Comparison of ENCODE assay signal across 9 cellular contexts in genomic region chr2:19474128-19474527, GRCh38.
DNase-seq lines count a peak whose midpoint lies in the region; ATAC-seq and TF ChIP-seq lines count a peak whose summit lies in the region.
"Had no signal": no experiment of that assay in that cellular context is flagged by ENCODE, and none has a peak within 500 bp of the region (broad histone marks: within the 10 kb centered on the region; RNA-seq: fewer than 3 reads in every experiment).

No MANE protein-coding gene starts in this region.

- ATAC-seq in GM19025 (IDR thresholded peaks at IDR 0.05; ENCODE audit: low read depth, unreplicated experiment) (peak; percentile 76), HG03064 (IDR thresholded peaks at IDR 0.05; ENCODE audit: low read depth, unreplicated experiment) (peak; percentile 98)
- peak; percentile 74 for ATAC-seq in stimulated activated memory B cell treated with anti-CD40 and anti-IgM and Interleukin-4, amounts not matched to agents 10 μg/mL and 1 μg/mL and 100 μg/mL, for 72 hours

- H3K9me3 Mint-ChIP-seq in stimulated activated memory B cell treated with anti-CD40 and anti-IgM and Interleukin-4, amounts not matched to agents 10 μg/mL and 1 μg/mL and 100 μg/mL, for 72 hours, result peaks cover 3% of the 10 kb centered on the region

- no peaks in the 10 kb centered on the region for H3K27me3 ChIP-seq in colonic mucosa
- H3K27me3 ChIP-seq: neutrophil had no signal

- peak; percentile 12 for DNase-seq in AG04449 (ENCODE audit: low read depth, low spot score)
- DNase-seq in SKM-1 (lab: John Stamatoyannopoulos, UW; ENCODE audit: unreplicated experiment), result peak; percentile 29
- DNase-seq in colonic mucosa, result peak; percentile 19
- DNase-seq in ACHN, result no peak
- DNase-seq in DMS79 (lab: John Stamatoyannopoulos, UW), result no peak

- no peaks in the 10 kb centered on the region for H3K36me3 ChIP-seq in colonic mucosa
- H3K36me3 ChIP-seq: neutrophil had no signal

- no peaks in the 10 kb centered on the region for H3K9me3 ChIP-seq in colonic mucosa
- H3K9me3 ChIP-seq: neutrophil had no signal

- H3K4me3 Mint-ChIP-seq in stimulated activated memory B cell treated with anti-CD40 and anti-IgM and Interleukin-4, amounts not matched to agents 10 μg/mL and 1 μg/mL and 100 μg/mL, for 72 hours, result no peak overlapping the region

- CTCF ChIA-PET in AG04449 (lab: Yijun Ruan, JAX), result no interaction called here

- peaks cover 35% of the 10 kb centered on the region for H3K27me3 Mint-ChIP-seq in stimulated activated memory B cell treated with anti-CD40 and anti-IgM and Interleukin-4, amounts not matched to agents 10 μg/mL and 1 μg/mL and 100 μg/mL, for 72 hours

- intact Hi-C loops in colonic mucosa (cut with DNase I), result no loop called here

- TF ChIP-seq CTCF in AG04449 (IDR thresholded peaks at IDR 0.05; ENCODE audit: insufficient read depth, low read length, missing control alignments) (no peak), colonic mucosa (IDR thresholded peaks at IDR 0.05) (no peak)

- H3K4me3 ChIP-seq in AG04449 (ENCODE audit: low read depth, low read length) (no peak overlapping the region), colonic mucosa (no peak overlapping the region)

- in situ Hi-C loops in ACHN (cut with HindIII; ENCODE audit: low pct_ligation_motif_present, low pct_unique_long_range_greater_than_20kb, low sequenced_read_pairs), result no loop called here

- no peak overlapping the region for H3K27ac Mint-ChIP-seq in stimulated activated memory B cell treated with anti-CD40 and anti-IgM and Interleukin-4, amounts not matched to agents 10 μg/mL and 1 μg/mL and 100 μg/mL, for 72 hours

- no peak overlapping the region for H3K9ac ChIP-seq in colonic mucosa (ENCODE audit: low read depth in 2 of 2, low read length in 2 of 2)

- no peaks in the 10 kb centered on the region for H3K4me1 ChIP-seq in colonic mucosa

- POLR2A ChIA-PET in AG04449 (lab: Yijun Ruan, JAX), result no interaction called here

- peaks cover 11% of the 10 kb centered on the region for H3K4me1 Mint-ChIP-seq in stimulated activated memory B cell treated with anti-CD40 and anti-IgM and Interleukin-4, amounts not matched to agents 10 μg/mL and 1 μg/mL and 100 μg/mL, for 72 hours

- no peaks in the 10 kb centered on the region for H3K36me3 Mint-ChIP-seq in stimulated activated memory B cell treated with anti-CD40 and anti-IgM and Interleukin-4, amounts not matched to agents 10 μg/mL and 1 μg/mL and 100 μg/mL, for 72 hours

- no peak overlapping the region for H3K27ac ChIP-seq in colonic mucosa
- H3K27ac ChIP-seq: neutrophil had no signal

Comparison
In these comparisons a context has a peak if more than half of its experiments do, and no peak if none do; other contexts are left out.
1. DNase-seq: peak in AG04449 (single experiment), SKM-1 (single experiment) and colonic mucosa (single experiment); none in ACHN (single experiment) and DMS79 (single experiment).
2. Peak in every context shown above with its lines, with median percentiles within 50 percentile points of each other: ATAC-seq.